ENCODE assay signal across 1 cellular context in the genomic region with DNA sequence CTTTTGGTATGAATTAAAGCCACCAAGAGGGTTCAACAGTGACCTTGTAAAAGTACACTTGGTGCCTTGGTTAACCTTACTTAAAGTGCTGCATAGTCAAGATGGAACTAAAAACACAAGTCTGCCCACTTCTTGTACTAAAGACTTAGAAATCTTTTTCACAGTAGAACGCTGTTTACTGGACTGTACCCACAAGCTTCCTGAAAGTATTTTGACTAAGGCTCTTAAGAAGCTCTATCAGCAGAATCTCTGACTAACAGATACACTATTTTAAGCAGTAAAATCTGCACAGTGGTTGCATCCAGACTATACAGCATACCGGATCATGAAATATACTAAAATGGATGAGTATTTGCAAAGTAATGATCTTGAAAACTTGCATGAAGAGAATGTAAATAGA.
TF ChIP-seq lines count a peak whose summit lies in the region.

No MANE protein-coding gene starts in this region.

TF ChIP-seq in HepG2, 621 proteins besides CTCF, POLR2A, EP300 and RAD21 (continued from another document):
- TF ChIP-seq, protein P1, sequence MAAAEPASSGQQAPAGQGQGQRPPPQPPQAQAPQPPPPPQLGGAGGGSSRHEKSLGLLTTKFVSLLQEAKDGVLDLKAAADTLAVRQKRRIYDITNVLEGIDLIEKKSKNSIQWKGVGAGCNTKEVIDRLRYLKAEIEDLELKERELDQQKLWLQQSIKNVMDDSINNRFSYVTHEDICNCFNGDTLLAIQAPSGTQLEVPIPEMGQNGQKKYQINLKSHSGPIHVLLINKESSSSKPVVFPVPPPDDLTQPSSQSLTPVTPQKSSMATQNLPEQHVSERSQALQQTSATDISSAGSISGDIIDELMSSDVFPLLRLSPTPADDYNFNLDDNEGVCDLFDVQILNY (CRISPR knock-in tag; conservative IDR thresholded peaks at IDR 0.05) = no peak
- TF ChIP-seq SATB2 (CRISPR knock-in tag; IDR thresholded peaks at IDR 0.05) (no peak), TAF15 (IDR thresholded peaks at IDR 0.05; ENCODE audit: low read depth, low read length, poor library complexity, severe bottlenecking) (no peak), WIZ (CRISPR knock-in tag; IDR thresholded peaks at IDR 0.05) (no peak), ZNF251 (CRISPR knock-in tag; IDR thresholded peaks at IDR 0.05) (no peak), ZNF674 (CRISPR knock-in tag; IDR thresholded peaks at IDR 0.05; ENCODE audit: low read depth) (no peak), MXD4 (CRISPR knock-in tag; IDR thresholded peaks at IDR 0.05) (no peak), PCBP1 (IDR thresholded peaks at IDR 0.05; ENCODE audit: borderline replicate concordance, low read depth, low read length) (no peak), MEIS2 (CRISPR knock-in tag; IDR thresholded peaks at IDR 0.05) (no peak), FIP1L1 (IDR thresholded peaks at IDR 0.05; ENCODE audit: borderline replicate concordance, insufficient read depth, low read depth, low read length) (no peak)
- TF ChIP-seq, protein P2, sequence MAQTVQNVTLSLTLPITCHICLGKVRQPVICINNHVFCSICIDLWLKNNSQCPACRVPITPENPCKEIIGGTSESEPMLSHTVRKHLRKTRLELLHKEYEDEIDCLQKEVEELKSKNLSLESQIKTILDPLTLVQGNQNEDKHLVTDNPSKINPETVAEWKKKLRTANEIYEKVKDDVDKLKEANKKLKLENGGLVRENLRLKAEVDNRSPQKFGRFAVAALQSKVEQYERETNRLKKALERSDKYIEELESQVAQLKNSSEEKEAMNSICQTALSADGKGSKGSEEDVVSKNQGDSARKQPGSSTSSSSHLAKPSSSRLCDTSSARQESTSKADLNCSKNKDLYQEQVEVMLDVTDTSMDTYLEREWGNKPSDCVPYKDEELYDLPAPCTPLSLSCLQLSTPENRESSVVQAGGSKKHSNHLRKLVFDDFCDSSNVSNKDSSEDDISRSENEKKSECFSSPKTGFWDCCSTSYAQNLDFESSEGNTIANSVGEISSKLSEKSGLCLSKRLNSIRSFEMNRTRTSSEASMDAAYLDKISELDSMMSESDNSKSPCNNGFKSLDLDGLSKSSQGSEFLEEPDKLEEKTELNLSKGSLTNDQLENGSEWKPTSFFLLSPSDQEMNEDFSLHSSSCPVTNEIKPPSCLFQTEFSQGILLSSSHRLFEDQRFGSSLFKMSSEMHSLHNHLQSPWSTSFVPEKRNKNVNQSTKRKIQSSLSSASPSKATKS (CRISPR knock-in tag; IDR thresholded peaks at IDR 0.05) = no peak
